Comparison of ENCODE assay signal across 10 cellular contexts in the genomic region with DNA sequence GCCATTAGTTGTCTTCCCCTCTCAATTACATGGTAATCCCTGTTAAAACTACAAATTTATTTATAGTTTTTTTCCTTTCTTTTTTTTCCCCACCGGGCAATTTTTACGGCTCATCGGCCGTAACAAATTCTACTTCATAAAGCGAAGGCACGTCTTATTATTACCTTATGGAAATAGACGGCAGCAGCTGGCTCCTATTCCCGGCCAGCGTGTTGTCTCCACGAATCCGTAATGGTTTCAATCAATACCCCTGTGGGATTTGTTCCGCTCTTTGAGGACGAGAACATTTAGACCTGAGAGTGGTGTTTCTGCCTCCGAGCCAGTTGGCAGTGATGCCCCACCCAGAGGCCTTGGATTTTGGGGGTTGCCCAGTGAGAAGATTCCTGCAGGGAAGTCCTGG. TPM values are rescaled to one million over a fixed set of nuclear protein-coding genes. Genes with fewer than 3 reads are reported as not detected.
"Had no signal": no experiment of that assay in that cellular context is flagged by ENCODE, and none has a peak within 500 bp of the region (broad histone marks: within the 10 kb centered on the region; RNA-seq: fewer than 3 reads in every experiment).

No MANE protein-coding gene starts in this region.

- H3K36me3 Mint-ChIP-seq: IgD-negative memory B cell had no signal

- H3K9me3 Mint-ChIP-seq: IgD-negative memory B cell had no signal

- DNase-seq: IMR-90, KBM-7, KG1 had no signal

- H3K4me3 Mint-ChIP-seq: IgD-negative memory B cell had no signal

- H3K27ac ChIP-seq: HL-60, KMS-11 had no signal

- H3K4me1 Mint-ChIP-seq: IgD-negative memory B cell had no signal

- ATAC-seq: HepG2, K562 had no signal

- H3K4me3 ChIP-seq: K562 had no signal

RNA-seq across cellular contexts. Expression of a gene that starts 52.4 kb away (rescaled TPM):
- total RNA-seq: HepG2, HT-29, HT1080, IMR-90, K562 had no signal
